Comparison of ENCODE assay signal across 1 cellular context in the genomic region with DNA sequence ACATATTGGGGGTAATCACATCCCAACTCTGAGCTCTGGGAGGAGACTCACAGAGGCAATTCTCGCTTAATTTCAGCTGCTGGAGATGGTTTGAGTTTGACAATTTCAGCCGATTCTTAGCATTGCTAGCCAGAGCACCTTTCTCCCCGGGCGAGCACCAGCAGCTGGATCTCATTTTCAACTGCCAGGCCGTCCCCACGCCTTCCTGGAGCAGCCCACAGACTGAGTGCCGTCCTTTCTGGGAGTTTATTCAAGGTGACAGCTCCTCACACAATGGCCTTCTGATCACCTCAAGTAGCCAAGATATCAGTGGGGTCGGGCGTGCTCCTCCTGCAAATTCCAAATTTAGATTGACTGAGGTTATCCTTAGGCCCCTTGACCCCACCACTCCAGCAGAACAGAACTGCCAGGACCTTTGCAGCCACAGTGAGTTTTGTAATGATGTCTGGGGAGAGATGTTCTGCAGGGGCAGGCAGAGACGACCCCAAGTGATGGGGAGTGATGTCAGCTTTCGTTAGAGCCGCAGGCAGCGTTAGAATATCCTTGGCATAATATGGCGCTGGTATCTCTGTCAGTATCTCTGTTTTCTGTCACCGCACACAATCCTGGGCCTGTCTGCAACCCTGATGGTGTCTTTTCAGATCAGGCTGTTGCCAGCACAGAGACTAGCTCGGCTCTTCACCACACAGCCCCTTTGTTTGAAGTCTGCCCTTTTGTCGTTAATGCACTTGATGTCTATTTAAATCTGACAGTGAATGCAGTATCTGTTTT.
TF ChIP-seq lines count a peak whose summit lies in the region.

No MANE protein-coding gene starts in this region.

TF ChIP-seq in SK-N-SH, 30 proteins besides CTCF, POLR2A, EP300 and RAD21 (continued from another document):
- TF ChIP-seq, protein P1, sequence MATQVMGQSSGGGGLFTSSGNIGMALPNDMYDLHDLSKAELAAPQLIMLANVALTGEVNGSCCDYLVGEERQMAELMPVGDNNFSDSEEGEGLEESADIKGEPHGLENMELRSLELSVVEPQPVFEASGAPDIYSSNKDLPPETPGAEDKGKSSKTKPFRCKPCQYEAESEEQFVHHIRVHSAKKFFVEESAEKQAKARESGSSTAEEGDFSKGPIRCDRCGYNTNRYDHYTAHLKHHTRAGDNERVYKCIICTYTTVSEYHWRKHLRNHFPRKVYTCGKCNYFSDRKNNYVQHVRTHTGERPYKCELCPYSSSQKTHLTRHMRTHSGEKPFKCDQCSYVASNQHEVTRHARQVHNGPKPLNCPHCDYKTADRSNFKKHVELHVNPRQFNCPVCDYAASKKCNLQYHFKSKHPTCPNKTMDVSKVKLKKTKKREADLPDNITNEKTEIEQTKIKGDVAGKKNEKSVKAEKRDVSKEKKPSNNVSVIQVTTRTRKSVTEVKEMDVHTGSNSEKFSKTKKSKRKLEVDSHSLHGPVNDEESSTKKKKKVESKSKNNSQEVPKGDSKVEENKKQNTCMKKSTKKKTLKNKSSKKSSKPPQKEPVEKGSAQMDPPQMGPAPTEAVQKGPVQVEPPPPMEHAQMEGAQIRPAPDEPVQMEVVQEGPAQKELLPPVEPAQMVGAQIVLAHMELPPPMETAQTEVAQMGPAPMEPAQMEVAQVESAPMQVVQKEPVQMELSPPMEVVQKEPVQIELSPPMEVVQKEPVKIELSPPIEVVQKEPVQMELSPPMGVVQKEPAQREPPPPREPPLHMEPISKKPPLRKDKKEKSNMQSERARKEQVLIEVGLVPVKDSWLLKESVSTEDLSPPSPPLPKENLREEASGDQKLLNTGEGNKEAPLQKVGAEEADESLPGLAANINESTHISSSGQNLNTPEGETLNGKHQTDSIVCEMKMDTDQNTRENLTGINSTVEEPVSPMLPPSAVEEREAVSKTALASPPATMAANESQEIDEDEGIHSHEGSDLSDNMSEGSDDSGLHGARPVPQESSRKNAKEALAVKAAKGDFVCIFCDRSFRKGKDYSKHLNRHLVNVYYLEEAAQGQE (IDR thresholded peaks at IDR 0.05; ENCODE audit: low read depth, low read length), result no peak
- TF ChIP-seq TCF12 (IDR thresholded peaks at IDR 0.05) (peak; percentile 34; the same call in 1 of the 2 replicates), FOXM1 (IDR thresholded peaks at IDR 0.05; ENCODE audit: low read depth) (no peak), POLR2AphosphoS5 (IDR thresholded peaks at IDR 0.05; ENCODE audit: low read depth, low read length) (peak; percentile 22; the same call in 1 of the 2 replicates), FOXJ3 (CRISPR knock-in tag; IDR thresholded peaks at IDR 0.05) (0 out of 2 replicates have a peak, but pooled peaks have one; percentile 23), TAF1 (IDR thresholded peaks at IDR 0.05; ENCODE audit: borderline replicate concordance, low read depth, low read length) (no peak), CHD2 (IDR thresholded peaks at IDR 0.05; ENCODE audit: low read length, partially characterized antibody) (no peak), MXI1 (IDR thresholded peaks at IDR 0.05; ENCODE audit: low read depth, low read length) (peak; percentile 65; the same call in 1 of the 2 replicates), SIN3A (IDR thresholded peaks at IDR 0.05; ENCODE audit: borderline replicate concordance, low read depth, low read length) (no peak), JUND (IDR thresholded peaks at IDR 0.05) (no peak), GATA2 (CRISPR knock-in tag; IDR thresholded peaks at IDR 0.05) (peak; percentile 80), RFX5 (IDR thresholded peaks at IDR 0.05; ENCODE audit: low read length) (no peak), TEAD4 (IDR thresholded peaks at IDR 0.05; ENCODE audit: borderline replicate concordance, insufficient read depth) (no peak)
- TF ChIP-seq, protein P2, sequence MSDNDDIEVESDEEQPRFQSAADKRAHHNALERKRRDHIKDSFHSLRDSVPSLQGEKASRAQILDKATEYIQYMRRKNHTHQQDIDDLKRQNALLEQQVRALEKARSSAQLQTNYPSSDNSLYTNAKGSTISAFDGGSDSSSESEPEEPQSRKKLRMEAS (IDR thresholded peaks at IDR 0.05; ENCODE audit: low read depth), result no peak
- TF ChIP-seq, protein P3, sequence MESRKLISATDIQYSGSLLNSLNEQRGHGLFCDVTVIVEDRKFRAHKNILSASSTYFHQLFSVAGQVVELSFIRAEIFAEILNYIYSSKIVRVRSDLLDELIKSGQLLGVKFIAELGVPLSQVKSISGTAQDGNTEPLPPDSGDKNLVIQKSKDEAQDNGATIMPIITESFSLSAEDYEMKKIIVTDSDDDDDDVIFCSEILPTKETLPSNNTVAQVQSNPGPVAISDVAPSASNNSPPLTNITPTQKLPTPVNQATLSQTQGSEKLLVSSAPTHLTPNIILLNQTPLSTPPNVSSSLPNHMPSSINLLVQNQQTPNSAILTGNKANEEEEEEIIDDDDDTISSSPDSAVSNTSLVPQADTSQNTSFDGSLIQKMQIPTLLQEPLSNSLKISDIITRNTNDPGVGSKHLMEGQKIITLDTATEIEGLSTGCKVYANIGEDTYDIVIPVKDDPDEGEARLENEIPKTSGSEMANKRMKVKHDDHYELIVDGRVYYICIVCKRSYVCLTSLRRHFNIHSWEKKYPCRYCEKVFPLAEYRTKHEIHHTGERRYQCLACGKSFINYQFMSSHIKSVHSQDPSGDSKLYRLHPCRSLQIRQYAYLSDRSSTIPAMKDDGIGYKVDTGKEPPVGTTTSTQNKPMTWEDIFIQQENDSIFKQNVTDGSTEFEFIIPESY (IDR thresholded peaks at IDR 0.05; ENCODE audit: borderline replicate concordance, low read depth), result no peak
